ENCODE assay signal across 1 cellular context in the genomic region with DNA sequence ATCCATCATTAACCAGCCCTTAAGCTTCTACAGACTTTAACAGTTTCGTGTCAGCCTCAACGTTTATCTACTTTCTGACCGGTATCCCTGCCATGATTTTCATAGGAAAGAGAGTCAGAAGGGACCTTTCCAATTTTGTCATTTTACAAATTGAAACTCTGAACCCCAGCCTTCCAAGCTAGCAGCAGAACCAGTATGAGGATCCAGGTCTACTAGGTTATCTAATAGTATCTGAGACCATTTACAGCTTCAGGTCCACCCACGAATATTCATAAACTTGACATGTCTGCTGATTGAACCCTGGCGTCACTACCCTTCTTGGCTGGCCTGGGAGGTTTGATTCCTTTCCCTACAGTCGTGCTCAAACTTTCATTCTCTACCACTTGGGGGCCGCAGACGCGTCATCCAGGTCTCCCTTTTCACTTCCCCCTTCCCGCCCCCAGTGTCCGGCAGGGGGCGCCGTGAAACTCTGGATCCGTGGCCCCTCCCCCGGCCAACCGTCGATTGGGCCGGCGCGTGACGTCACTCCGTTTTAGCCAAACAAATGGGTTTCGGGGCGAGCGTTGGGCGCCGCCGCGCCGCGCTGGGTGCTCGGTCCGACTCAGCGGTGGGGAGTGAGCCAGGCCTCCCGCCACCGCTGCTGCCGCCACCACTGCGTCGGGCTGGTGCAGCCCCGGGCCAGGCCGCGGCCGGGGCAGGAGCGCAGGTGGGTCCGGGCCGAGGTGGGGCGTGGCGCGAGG.
A peak's percentile ranks its signal among the peaks of the same experiment; 100 is the strongest.
TF ChIP-seq lines count a peak whose summit lies in the region.

A gene with protein sequence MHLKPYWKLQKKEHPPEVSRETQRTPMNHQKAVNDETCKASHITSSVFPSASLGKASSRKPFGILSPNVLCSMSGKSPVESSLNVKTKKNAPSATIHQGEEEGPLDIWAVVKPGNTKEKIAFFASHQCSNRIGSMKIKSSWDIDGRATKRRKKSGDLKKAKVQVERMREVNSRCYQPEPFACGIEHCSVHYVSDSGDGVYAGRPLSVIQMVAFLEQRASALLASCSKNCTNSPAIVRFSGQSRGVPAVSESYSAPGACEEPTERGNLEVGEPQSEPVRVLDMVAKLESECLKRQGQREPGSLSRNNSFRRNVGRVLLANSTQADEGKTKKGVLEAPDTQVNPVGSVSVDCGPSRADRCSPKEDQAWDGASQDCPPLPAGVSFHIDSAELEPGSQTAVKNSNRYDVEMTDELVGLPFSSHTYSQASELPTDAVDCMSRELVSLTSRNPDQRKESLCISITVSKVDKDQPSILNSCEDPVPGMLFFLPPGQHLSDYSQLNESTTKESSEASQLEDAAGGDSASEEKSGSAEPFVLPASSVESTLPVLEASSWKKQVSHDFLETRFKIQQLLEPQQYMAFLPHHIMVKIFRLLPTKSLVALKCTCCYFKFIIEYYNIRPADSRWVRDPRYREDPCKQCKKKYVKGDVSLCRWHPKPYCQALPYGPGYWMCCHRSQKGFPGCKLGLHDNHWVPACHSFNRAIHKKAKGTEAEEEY (plus strand): TSS at position 590 of the 740 bp plus-strand sequence. CDS start 78,970 bp downstream, outside the sequence.

TF ChIP-seq in HepG2, 621 proteins besides CTCF, POLR2A, EP300 and RAD21 (continued from another document and continues in another):
- TF ChIP-seq, protein P1, sequence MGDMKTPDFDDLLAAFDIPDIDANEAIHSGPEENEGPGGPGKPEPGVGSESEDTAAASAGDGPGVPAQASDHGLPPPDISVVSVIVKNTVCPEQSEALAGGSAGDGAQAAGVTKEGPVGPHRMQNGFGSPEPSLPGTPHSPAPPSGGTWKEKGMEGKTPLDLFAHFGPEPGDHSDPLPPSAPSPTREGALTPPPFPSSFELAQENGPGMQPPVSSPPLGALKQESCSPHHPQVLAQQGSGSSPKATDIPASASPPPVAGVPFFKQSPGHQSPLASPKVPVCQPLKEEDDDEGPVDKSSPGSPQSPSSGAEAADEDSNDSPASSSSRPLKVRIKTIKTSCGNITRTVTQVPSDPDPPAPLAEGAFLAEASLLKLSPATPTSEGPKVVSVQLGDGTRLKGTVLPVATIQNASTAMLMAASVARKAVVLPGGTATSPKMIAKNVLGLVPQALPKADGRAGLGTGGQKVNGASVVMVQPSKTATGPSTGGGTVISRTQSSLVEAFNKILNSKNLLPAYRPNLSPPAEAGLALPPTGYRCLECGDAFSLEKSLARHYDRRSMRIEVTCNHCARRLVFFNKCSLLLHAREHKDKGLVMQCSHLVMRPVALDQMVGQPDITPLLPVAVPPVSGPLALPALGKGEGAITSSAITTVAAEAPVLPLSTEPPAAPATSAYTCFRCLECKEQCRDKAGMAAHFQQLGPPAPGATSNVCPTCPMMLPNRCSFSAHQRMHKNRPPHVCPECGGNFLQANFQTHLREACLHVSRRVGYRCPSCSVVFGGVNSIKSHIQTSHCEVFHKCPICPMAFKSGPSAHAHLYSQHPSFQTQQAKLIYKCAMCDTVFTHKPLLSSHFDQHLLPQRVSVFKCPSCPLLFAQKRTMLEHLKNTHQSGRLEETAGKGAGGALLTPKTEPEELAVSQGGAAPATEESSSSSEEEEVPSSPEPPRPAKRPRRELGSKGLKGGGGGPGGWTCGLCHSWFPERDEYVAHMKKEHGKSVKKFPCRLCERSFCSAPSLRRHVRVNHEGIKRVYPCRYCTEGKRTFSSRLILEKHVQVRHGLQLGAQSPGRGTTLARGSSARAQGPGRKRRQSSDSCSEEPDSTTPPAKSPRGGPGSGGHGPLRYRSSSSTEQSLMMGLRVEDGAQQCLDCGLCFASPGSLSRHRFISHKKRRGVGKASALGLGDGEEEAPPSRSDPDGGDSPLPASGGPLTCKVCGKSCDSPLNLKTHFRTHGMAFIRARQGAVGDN (CRISPR knock-in tag; IDR thresholded peaks at IDR 0.05): peak; percentile 77
- TF ChIP-seq FOXM1 (CRISPR knock-in tag; IDR thresholded peaks at IDR 0.05): no peak
- no peak for TF ChIP-seq ZNF782 (CRISPR knock-in tag; IDR thresholded peaks at IDR 0.05; ENCODE audit: borderline replicate concordance)
- TF ChIP-seq NR2F6 (IDR thresholded peaks at IDR 0.05): no peak
- peak; percentile 61; the same call in 1 of the 2 replicates for TF ChIP-seq NR2F6 (CRISPR knock-in tag; IDR thresholded peaks at IDR 0.05)
- TF ChIP-seq, protein P2, sequence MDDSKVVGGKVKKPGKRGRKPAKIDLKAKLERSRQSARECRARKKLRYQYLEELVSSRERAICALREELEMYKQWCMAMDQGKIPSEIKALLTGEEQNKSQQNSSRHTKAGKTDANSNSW (CRISPR knock-in tag; IDR thresholded peaks at IDR 0.05; ENCODE audit: borderline replicate concordance): no peak
- no peak for TF ChIP-seq MEF2D (CRISPR knock-in tag; IDR thresholded peaks at IDR 0.05)
- peak; percentile 24; the same call in 1 of the 2 replicates for TF ChIP-seq ZNF232 (CRISPR knock-in tag; IDR thresholded peaks at IDR 0.05; ENCODE audit: borderline replicate concordance)
- TF ChIP-seq AHR (CRISPR knock-in tag; IDR thresholded peaks at IDR 0.05): peak; percentile 34; the same call in 1 of the 2 replicates
- TF ChIP-seq ZKSCAN5 (CRISPR knock-in tag; IDR thresholded peaks at IDR 0.05): no peak
- peak; percentile 85 for TF ChIP-seq CBFB (CRISPR knock-in tag; IDR thresholded peaks at IDR 0.05)
- peak; percentile 79; the same call in 1 of the 2 replicates for TF ChIP-seq KDM3A (CRISPR knock-in tag; IDR thresholded peaks at IDR 0.05; ENCODE audit: low read depth)
- no peak; the same call in 1 of the 2 replicates for TF ChIP-seq ZNF605 (CRISPR knock-in tag; IDR thresholded peaks at IDR 0.05)
- TF ChIP-seq HES4 (CRISPR knock-in tag; IDR thresholded peaks at IDR 0.05; ENCODE audit: borderline replicate concordance): no peak; the same call in 1 of the 2 replicates
- peak; percentile 98 for TF ChIP-seq ELF3 (CRISPR knock-in tag; IDR thresholded peaks at IDR 0.05)
- TF ChIP-seq ZEB1 (IDR thresholded peaks at IDR 0.05; ENCODE audit: insufficient replicate concordance, low read depth): no peak
- 0 out of 2 replicates have a peak, but pooled peaks have one; percentile 48 for TF ChIP-seq ZSCAN20 (CRISPR knock-in tag; IDR thresholded peaks at IDR 0.05; ENCODE audit: borderline replicate concordance)
- TF ChIP-seq ZNF335 (CRISPR knock-in tag; IDR thresholded peaks at IDR 0.05): 0 out of 2 replicates have a peak, but pooled peaks have one; percentile 28
- TF ChIP-seq MTF2 (CRISPR knock-in tag; IDR thresholded peaks at IDR 0.05; ENCODE audit: borderline replicate concordance): no peak
- TF ChIP-seq, protein P3, sequence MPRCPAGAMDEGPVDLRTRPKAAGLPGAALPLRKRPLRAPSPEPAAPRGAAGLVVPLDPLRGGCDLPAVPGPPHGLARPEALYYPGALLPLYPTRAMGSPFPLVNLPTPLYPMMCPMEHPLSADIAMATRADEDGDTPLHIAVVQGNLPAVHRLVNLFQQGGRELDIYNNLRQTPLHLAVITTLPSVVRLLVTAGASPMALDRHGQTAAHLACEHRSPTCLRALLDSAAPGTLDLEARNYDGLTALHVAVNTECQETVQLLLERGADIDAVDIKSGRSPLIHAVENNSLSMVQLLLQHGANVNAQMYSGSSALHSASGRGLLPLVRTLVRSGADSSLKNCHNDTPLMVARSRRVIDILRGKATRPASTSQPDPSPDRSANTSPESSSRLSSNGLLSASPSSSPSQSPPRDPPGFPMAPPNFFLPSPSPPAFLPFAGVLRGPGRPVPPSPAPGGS (CRISPR knock-in tag; IDR thresholded peaks at IDR 0.05): peak; percentile 61; the same call in 1 of the 2 replicates
- TF ChIP-seq ZNF468 (CRISPR knock-in tag; IDR thresholded peaks at IDR 0.05): no peak
- TF ChIP-seq BRCA1 (CRISPR knock-in tag; IDR thresholded peaks at IDR 0.05): no peak
- TF ChIP-seq, protein P4, sequence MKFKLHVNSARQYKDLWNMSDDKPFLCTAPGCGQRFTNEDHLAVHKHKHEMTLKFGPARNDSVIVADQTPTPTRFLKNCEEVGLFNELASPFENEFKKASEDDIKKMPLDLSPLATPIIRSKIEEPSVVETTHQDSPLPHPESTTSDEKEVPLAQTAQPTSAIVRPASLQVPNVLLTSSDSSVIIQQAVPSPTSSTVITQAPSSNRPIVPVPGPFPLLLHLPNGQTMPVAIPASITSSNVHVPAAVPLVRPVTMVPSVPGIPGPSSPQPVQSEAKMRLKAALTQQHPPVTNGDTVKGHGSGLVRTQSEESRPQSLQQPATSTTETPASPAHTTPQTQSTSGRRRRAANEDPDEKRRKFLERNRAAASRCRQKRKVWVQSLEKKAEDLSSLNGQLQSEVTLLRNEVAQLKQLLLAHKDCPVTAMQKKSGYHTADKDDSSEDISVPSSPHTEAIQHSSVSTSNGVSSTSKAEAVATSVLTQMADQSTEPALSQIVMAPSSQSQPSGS (CRISPR knock-in tag; IDR thresholded peaks at IDR 0.05): peak; percentile 93
- TF ChIP-seq MXD4 (CRISPR knock-in tag; IDR thresholded peaks at IDR 0.05): 0 out of 2 replicates have a peak, but pooled peaks have one; percentile 56
- TF ChIP-seq, protein P5, sequence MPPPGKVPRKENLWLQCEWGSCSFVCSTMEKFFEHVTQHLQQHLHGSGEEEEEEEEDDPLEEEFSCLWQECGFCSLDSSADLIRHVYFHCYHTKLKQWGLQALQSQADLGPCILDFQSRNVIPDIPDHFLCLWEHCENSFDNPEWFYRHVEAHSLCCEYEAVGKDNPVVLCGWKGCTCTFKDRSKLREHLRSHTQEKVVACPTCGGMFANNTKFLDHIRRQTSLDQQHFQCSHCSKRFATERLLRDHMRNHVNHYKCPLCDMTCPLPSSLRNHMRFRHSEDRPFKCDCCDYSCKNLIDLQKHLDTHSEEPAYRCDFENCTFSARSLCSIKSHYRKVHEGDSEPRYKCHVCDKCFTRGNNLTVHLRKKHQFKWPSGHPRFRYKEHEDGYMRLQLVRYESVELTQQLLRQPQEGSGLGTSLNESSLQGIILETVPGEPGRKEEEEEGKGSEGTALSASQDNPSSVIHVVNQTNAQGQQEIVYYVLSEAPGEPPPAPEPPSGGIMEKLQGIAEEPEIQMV (CRISPR knock-in tag; IDR thresholded peaks at IDR 0.05; ENCODE audit: low read depth): peak; percentile 74; the same call in 1 of the 2 replicates
- TF ChIP-seq, protein P6, sequence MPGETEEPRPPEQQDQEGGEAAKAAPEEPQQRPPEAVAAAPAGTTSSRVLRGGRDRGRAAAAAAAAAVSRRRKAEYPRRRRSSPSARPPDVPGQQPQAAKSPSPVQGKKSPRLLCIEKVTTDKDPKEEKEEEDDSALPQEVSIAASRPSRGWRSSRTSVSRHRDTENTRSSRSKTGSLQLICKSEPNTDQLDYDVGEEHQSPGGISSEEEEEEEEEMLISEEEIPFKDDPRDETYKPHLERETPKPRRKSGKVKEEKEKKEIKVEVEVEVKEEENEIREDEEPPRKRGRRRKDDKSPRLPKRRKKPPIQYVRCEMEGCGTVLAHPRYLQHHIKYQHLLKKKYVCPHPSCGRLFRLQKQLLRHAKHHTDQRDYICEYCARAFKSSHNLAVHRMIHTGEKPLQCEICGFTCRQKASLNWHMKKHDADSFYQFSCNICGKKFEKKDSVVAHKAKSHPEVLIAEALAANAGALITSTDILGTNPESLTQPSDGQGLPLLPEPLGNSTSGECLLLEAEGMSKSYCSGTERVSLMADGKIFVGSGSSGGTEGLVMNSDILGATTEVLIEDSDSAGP (CRISPR knock-in tag; IDR thresholded peaks at IDR 0.05; ENCODE audit: borderline replicate concordance): peak; percentile 53; the same call in 1 of the 2 replicates
- no peak for TF ChIP-seq ZNF230 (CRISPR knock-in tag; IDR thresholded peaks at IDR 0.05)
- peak; percentile 99 for TF ChIP-seq POGZ (CRISPR knock-in tag; IDR thresholded peaks at IDR 0.05)
- TF ChIP-seq, protein P7, sequence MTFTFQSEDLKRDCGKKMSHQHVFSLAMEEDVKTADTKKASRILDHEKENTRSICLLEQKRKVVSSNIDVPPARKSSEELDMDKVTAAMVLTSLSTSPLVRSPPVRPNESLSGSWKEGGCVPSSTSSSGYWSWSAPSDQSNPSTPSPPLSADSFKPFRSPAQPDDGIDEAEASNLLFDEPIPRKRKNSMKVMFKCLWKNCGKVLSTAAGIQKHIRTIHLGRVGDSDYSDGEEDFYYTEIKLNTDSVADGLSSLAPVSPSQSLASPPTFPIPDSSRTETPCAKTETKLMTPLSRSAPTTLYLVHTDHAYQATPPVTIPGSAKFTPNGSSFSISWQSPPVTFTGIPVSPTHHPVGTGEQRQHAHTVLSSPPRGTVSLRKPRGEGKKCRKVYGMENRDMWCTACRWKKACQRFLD (CRISPR knock-in tag; IDR thresholded peaks at IDR 0.05; ENCODE audit: borderline replicate concordance): no peak
- TF ChIP-seq ZNF572 (CRISPR knock-in tag; IDR thresholded peaks at IDR 0.05): no peak
- peak; percentile 64 for TF ChIP-seq ASH2L (IDR thresholded peaks at IDR 0.05; ENCODE audit: insufficient read length, low read depth, low read length)
- peak; percentile 81 for TF ChIP-seq KAT8 (CRISPR knock-in tag; IDR thresholded peaks at IDR 0.05)
- TF ChIP-seq DR1 (CRISPR knock-in tag; IDR thresholded peaks at IDR 0.05): peak; percentile 78; the same call in 1 of the 2 replicates
- TF ChIP-seq BRD4 (CRISPR knock-in tag; IDR thresholded peaks at IDR 0.05): no peak
- TF ChIP-seq GZF1 (CRISPR knock-in tag; IDR thresholded peaks at IDR 0.05): no peak
- TF ChIP-seq, protein P8, sequence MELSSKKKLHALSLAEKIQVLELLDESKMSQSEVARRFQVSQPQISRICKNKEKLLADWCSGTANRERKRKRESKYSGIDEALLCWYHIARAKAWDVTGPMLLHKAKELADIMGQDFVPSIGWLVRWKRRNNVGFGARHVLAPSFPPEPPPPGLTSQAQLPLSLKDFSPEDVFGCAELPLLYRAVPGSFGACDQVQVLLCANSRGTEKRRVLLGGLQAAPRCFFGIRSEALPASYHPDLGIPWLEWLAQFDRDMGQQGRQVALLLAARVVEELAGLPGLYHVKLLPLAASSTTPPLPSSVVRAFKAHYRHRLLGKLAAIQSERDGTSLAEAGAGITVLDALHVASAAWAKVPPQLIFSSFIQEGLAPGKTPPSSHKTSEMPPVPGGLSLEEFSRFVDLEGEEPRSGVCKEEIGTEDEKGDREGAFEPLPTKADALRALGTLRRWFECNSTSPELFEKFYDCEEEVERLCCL (CRISPR knock-in tag; IDR thresholded peaks at IDR 0.05; ENCODE audit: borderline replicate concordance): no peak
- TF ChIP-seq, protein P9, sequence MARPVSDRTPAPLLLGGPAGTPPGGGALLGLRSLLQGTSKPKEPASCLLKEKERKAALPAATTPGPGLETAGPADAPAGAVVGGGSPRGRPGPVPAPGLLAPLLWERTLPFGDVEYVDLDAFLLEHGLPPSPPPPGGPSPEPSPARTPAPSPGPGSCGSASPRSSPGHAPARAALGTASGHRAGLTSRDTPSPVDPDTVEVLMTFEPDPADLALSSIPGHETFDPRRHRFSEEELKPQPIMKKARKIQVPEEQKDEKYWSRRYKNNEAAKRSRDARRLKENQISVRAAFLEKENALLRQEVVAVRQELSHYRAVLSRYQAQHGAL (CRISPR knock-in tag; IDR thresholded peaks at IDR 0.05; ENCODE audit: not compliant biosample characterization): no peak
- TF ChIP-seq RELA (CRISPR knock-in tag; IDR thresholded peaks at IDR 0.05): peak; percentile 86; the same call in 1 of the 2 replicates
- TF ChIP-seq ZNF850 (CRISPR knock-in tag; conservative IDR thresholded peaks at IDR 0.05): no peak
- TF ChIP-seq HNF4A (CRISPR knock-in tag; IDR thresholded peaks at IDR 0.05): peak; percentile 4; the same call in 1 of the 2 replicates
- peak; percentile 92 for TF ChIP-seq ELF1 (CRISPR knock-in tag; IDR thresholded peaks at IDR 0.05)
